8 cellular contexts compared by ENCODE assay signal in the genomic region with DNA sequence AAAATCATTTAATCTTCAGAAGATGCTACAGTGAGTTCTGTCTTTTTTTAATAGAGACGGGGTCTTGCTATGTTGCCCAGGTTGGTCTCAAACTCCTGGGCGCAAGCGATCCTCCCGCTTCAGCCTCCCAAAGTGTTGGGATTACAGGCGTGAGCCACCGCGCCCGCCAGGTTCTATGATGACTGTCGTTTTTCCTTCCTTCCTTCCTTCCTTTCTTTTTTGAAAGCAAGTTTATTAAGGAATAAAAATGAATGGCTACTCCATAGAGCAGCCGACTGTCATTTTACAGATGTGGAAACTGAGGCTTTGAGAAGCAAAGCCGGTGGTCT. TPM values are rescaled to one million over a fixed set of nuclear protein-coding genes. Genes with fewer than 3 reads are reported as not detected.
DNase-seq lines count a peak whose midpoint lies in the region; ATAC-seq and TF ChIP-seq lines count a peak whose summit lies in the region.

No MANE protein-coding gene starts in this region.

- no peak for ATAC-seq in natural killer cell treated with Interleukin-12 subunit alpha and Interleukin-12 subunit beta and Interleukin-15 and Interleukin-18, amount 100 ng/mL, for 72 hours
- no peak for ATAC-seq in foreskin keratinocyte

- H3K9me3 Mint-ChIP-seq in natural killer cell treated with Interleukin-12 subunit alpha and Interleukin-12 subunit beta and Interleukin-15 and Interleukin-18, amount 100 ng/mL, for 72 hours, result no peaks in the 10 kb centered on the region

- WGBS in HUES64, result 85% methylated on average over 10 of the region's 11 CpGs

- peak overlapping the region; percentile 20 for H3K4me3 Mint-ChIP-seq in natural killer cell treated with Interleukin-12 subunit alpha and Interleukin-12 subunit beta and Interleukin-15 and Interleukin-18, amount 100 ng/mL, for 72 hours

- no peak for TF ChIP-seq CTCF in AG04450 (IDR thresholded peaks at IDR 0.05; ENCODE audit: low read depth, low read length)
- no peak for TF ChIP-seq CTCF in cardiac fibroblast (IDR thresholded peaks at IDR 0.05; ENCODE audit: low read depth, low read length)
- TF ChIP-seq CTCF in foreskin keratinocyte (conservative IDR thresholded peaks at IDR 0.05), result no peak

- no peaks in the 10 kb centered on the region for H3K36me3 ChIP-seq in HUES64 (ENCODE audit: insufficient read depth, low read length)

- POLR2A ChIA-PET in AG04450 (lab: Yijun Ruan, JAX), result no interaction called here

- H3K9me3 ChIP-seq in AG04450 (ENCODE audit: control insufficient read depth, insufficient read depth, low read length) (no peaks in the 10 kb centered on the region; the same call in 1 of the 2 replicates), HUES64 (ENCODE audit: insufficient read depth, low read depth, low read length) (no peaks in the 10 kb centered on the region)

- no peak overlapping the region for H3K27ac ChIP-seq in AG04450 (ENCODE audit: low read depth, low read length)
- no peak overlapping the region for H3K27ac ChIP-seq in HUES64 (ENCODE audit: low read depth, low read length)
- no peak overlapping the region for H3K27ac ChIP-seq in foreskin keratinocyte

- CTCF ChIA-PET in AG04450 (lab: Charles Lee), result interaction anchor here (1.7 kb wide), 1 partner anchor 13 kb away, joined by 5 read pairs; no protein-coding TSS in a partner anchor

- DNase-seq in AG04450 (ENCODE audit: low read depth, low spot score) (no peak), cardiac fibroblast (ENCODE audit: low read depth in 2 of 2) (no peak), SIG-M5 (lab: John Stamatoyannopoulos, UW) (no peak), foreskin keratinocyte (no peak), KG1 (lab: John Stamatoyannopoulos, UW) (no peak), iPS-NIHi7 (ENCODE audit: extremely low spot score) (no peak)
- DNase-seq in natural killer cell treated with Interleukin-12 subunit alpha and Interleukin-12 subunit beta and Interleukin-15 and Interleukin-18, amount 100 ng/mL, for 72 hours (ENCODE audit: low spot score), result no peak

- H3K4me3 ChIP-seq in AG04450 (ENCODE audit: low read depth, low read length) (peak overlapping the region; percentile 70), HUES64 (ENCODE audit: low read length) (peak overlapping the region; percentile 70), cardiac fibroblast (replicated peaks in 1 of 2; ENCODE audit: low read depth in 2 of 2, low read length in 2 of 2) (peak overlapping the region; percentile 32 to 61)

- H3K36me3 Mint-ChIP-seq in natural killer cell treated with Interleukin-12 subunit alpha and Interleukin-12 subunit beta and Interleukin-15 and Interleukin-18, amount 100 ng/mL, for 72 hours, result no peaks in the 10 kb centered on the region

- H3K4me1 ChIP-seq in HUES64 (ENCODE audit: insufficient read depth, low read length) (no peaks in the 10 kb centered on the region), foreskin keratinocyte (no peaks in the 10 kb centered on the region)

- peaks cover 12 to 14% of the 10 kb centered on the region in 2 donors for H3K4me1 Mint-ChIP-seq in natural killer cell treated with Interleukin-12 subunit alpha and Interleukin-12 subunit beta and Interleukin-15 and Interleukin-18, amount 100 ng/mL, for 72 hours (ENCODE audit: low read depth in 2 of 2)

- H3K27ac Mint-ChIP-seq in natural killer cell treated with Interleukin-12 subunit alpha and Interleukin-12 subunit beta and Interleukin-15 and Interleukin-18, amount 100 ng/mL, for 72 hours, result no peak overlapping the region

- peaks cover 2 to 8% of the 10 kb centered on the region in 2 donors for H3K27me3 Mint-ChIP-seq in natural killer cell treated with Interleukin-12 subunit alpha and Interleukin-12 subunit beta and Interleukin-15 and Interleukin-18, amount 100 ng/mL, for 72 hours

- peak overlapping the region; percentile 61; the same call in 1 of the 2 replicates for H3K9ac ChIP-seq in HUES64 (ENCODE audit: low read depth, low read length)

- H3K27me3 ChIP-seq in AG04450 (ENCODE audit: control insufficient read depth, insufficient read depth, low read length), result no peaks in the 10 kb centered on the region
- peaks cover 5% of the 10 kb centered on the region; the same call in 1 of the 2 replicates for H3K27me3 ChIP-seq in HUES64 (ENCODE audit: insufficient read depth, low read length)
- H3K27me3 ChIP-seq in foreskin keratinocyte, result peaks cover 15% of the 10 kb centered on the region

RNA-seq across cellular contexts. Expression of gene GAMT, which starts 0.5 kb away (rescaled TPM):
- polyA plus RNA-seq in AG04450 (2011; rRNA removed), result 26.9 and 39.8 TPM in 2 replicates
- polyA minus RNA-seq in AG04450 (2011; rRNA and poly(A)+ RNA removed), result 26.7 and 36.1 TPM in 2 replicates
- polyA plus RNA-seq in HUES64 (2013, experiment 1 of 2), result 12.3 TPM
- polyA plus RNA-seq in HUES64 (2013, experiment 2 of 2), result 18.2 TPM
- total RNA-seq in natural killer cell treated with Interleukin-12 subunit alpha and Interleukin-12 subunit beta and Interleukin-15 and Interleukin-18, amount 100 ng/mL, for 72 hours, result 10 to 100 TPM in 1 of 2 donors, 1 to 10 TPM in 1; 5.2 to 15.6 TPM
- 11.0 and 13.9 TPM in 2 replicates for total RNA-seq in foreskin keratinocyte
- 18.9 and 23.2 TPM in 2 replicates for polyA plus RNA-seq in foreskin keratinocyte

RNA-seq across cellular contexts. Expression of gene DAZAP1, which starts 5.5 kb away (rescaled TPM):
- polyA plus RNA-seq in AG04450 (2011; rRNA removed), result 45.8 and 52.8 TPM in 2 replicates
- 33.6 and 42.3 TPM in 2 replicates for polyA minus RNA-seq in AG04450 (2011; rRNA and poly(A)+ RNA removed)
- polyA plus RNA-seq in HUES64 (2013, experiment 1 of 2), result 139 TPM
- 144 TPM for polyA plus RNA-seq in HUES64 (2013, experiment 2 of 2)
- total RNA-seq in natural killer cell treated with Interleukin-12 subunit alpha and Interleukin-12 subunit beta and Interleukin-15 and Interleukin-18, amount 100 ng/mL, for 72 hours, result 100 to 1,000 TPM; 233 to 282 TPM
- 116 and 119 TPM in 2 replicates for total RNA-seq in foreskin keratinocyte
- polyA plus RNA-seq in foreskin keratinocyte, result 136 and 140 TPM in 2 replicates

RNA-seq across cellular contexts. Expression of gene NDUFS7, which starts 18.1 kb away (rescaled TPM):
- polyA plus RNA-seq in AG04450 (2011; rRNA removed) (26.1 and 45.5 TPM in 2 replicates), foreskin keratinocyte (115 and 132 TPM in 2 replicates)
- 12.4 and 13.2 TPM in 2 replicates for polyA minus RNA-seq in AG04450 (2011; rRNA and poly(A)+ RNA removed)
- polyA plus RNA-seq in HUES64 (2013, experiment 1 of 2), result 63.8 TPM
- 73.9 TPM for polyA plus RNA-seq in HUES64 (2013, experiment 2 of 2)
- 10 to 100 TPM; 89.1 to 89.5 TPM for total RNA-seq in natural killer cell treated with Interleukin-12 subunit alpha and Interleukin-12 subunit beta and Interleukin-15 and Interleukin-18, amount 100 ng/mL, for 72 hours
- 80.0 and 81.3 TPM in 2 replicates for total RNA-seq in foreskin keratinocyte

RNA-seq across cellular contexts. Expression of gene RPS15, which starts 36.3 kb away (rescaled TPM):
- polyA plus RNA-seq in AG04450 (2011; rRNA removed), result 596 and 980 TPM in 2 replicates
- polyA minus RNA-seq in AG04450 (2011; rRNA and poly(A)+ RNA removed), result 440 and 566 TPM in 2 replicates
- 1,974 TPM for polyA plus RNA-seq in HUES64 (2013, experiment 1 of 2)
- polyA plus RNA-seq in HUES64 (2013, experiment 2 of 2), result 1,812 TPM
- total RNA-seq in natural killer cell treated with Interleukin-12 subunit alpha and Interleukin-12 subunit beta and Interleukin-15 and Interleukin-18, amount 100 ng/mL, for 72 hours, result 1,000 to 10,000 TPM in 1 of 2 donors, 100 to 1,000 TPM in 1; 757 to 1,081 TPM
- 1,634 and 1,826 TPM in 2 replicates for total RNA-seq in foreskin keratinocyte
- 2,421 and 2,717 TPM in 2 replicates for polyA plus RNA-seq in foreskin keratinocyte

RNA-seq across cellular contexts. Expression of gene APC2, which starts 48.1 kb away (rescaled TPM):
- polyA plus RNA-seq in AG04450 (2011; rRNA removed), result 0.09 and 0.17 TPM in 2 replicates
- polyA minus RNA-seq in AG04450 (2011; rRNA and poly(A)+ RNA removed), result 0.30 and 0.41 TPM in 2 replicates
- polyA plus RNA-seq in HUES64 (2013, experiment 1 of 2), result 1.5 TPM
- 1.8 TPM for polyA plus RNA-seq in HUES64 (2013, experiment 2 of 2)
- total RNA-seq in natural killer cell treated with Interleukin-12 subunit alpha and Interleukin-12 subunit beta and Interleukin-15 and Interleukin-18, amount 100 ng/mL, for 72 hours, result under 1 TPM; 0.05 to 0.17 TPM
- total RNA-seq in foreskin keratinocyte, result 0.07 and 0.10 TPM in 2 replicates
- 0.03 and 0.08 TPM in 2 replicates for polyA plus RNA-seq in foreskin keratinocyte
